In the genomic region with DNA sequence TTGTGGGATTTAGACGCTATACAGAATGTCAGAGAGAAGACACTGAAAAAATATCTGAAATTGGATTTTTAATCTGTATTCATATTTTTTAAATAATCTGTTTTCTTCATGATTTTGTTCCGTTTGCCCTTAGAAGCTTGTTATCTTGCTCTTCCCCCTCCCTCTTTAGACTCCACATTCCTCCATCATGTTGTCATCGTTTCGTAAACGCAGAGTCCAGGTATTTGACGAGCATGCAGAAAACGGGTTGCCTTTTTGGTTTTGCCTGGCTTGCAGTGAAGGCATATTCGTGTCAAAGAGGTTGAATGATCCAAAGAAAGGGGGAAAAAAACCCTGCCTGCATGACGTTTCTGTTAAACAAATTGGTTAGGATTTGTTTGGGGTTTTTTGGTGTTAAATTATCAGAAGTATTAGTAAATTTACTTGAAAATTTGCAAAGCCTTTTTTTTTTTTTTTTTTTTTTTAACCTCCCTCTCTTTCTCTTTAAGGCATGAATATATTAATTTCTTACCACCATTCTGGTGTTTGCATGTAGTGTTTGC, we compare ENCODE assay signal across 2 cellular contexts.
TF ChIP-seq lines count a peak whose summit lies in the region.

No MANE protein-coding gene starts in this region.

TF ChIP-seq in A549, 52 proteins besides CTCF, POLR2A, EP300 and RAD21:
- TF ChIP-seq SMC3 (IDR thresholded peaks at IDR 0.05), result no peak
- peak; percentile 29; the same call in 1 of the 2 replicates for TF ChIP-seq FOSL2 (IDR thresholded peaks at IDR 0.05)
- 0 out of 2 replicates have a peak, but pooled peaks have one; percentile 32 for TF ChIP-seq FOSL2 (CRISPR knock-in tag; IDR thresholded peaks at IDR 0.05)
- TF ChIP-seq CHD4 (IDR thresholded peaks at IDR 0.05; ENCODE audit: borderline replicate concordance), result no peak
- TF ChIP-seq ZNF302 (CRISPR knock-in tag; IDR thresholded peaks at IDR 0.05), result no peak
- no peak for TF ChIP-seq TP53 (CRISPR knock-in tag; IDR thresholded peaks at IDR 0.05)
- TF ChIP-seq CEBPB (IDR thresholded peaks at IDR 0.05), result peak in 1 of 2 experiments; percentile 68; a peak in 2 of 4 replicates
- TF ChIP-seq CBX2 (IDR thresholded peaks at IDR 0.05; ENCODE audit: borderline replicate concordance, low read depth), result no peak
- TF ChIP-seq HDAC2 (IDR thresholded peaks at IDR 0.05), result no peak
- no peak for TF ChIP-seq CHD2 (IDR thresholded peaks at IDR 0.05; ENCODE audit: low read length, partially characterized antibody)
- TF ChIP-seq GATA3 (IDR thresholded peaks at IDR 0.05; ENCODE audit: borderline replicate concordance), result 0 out of 2 replicates have a peak, but pooled peaks have one; percentile 20
- peak; percentile 77 for TF ChIP-seq MAFK (IDR thresholded peaks at IDR 0.05; ENCODE audit: partially characterized antibody)
- TF ChIP-seq FOXS1 (CRISPR knock-in tag; IDR thresholded peaks at IDR 0.05), result no peak

TF ChIP-seq in HepG2, 621 proteins besides CTCF, POLR2A, EP300 and RAD21 (continues in another document):
- no peak for TF ChIP-seq PAF1 (CRISPR knock-in tag; IDR thresholded peaks at IDR 0.05)
- TF ChIP-seq LCORL (IDR thresholded peaks at IDR 0.05), result 0 out of 2 replicates have a peak, but pooled peaks have one; percentile 32
- peak; percentile 41; the same call in 1 of the 2 replicates for TF ChIP-seq LCORL (CRISPR knock-in tag; IDR thresholded peaks at IDR 0.05)
- TF ChIP-seq SALL1 (CRISPR knock-in tag; IDR thresholded peaks at IDR 0.05), result no peak
- TF ChIP-seq SCMH1 (CRISPR knock-in tag; IDR thresholded peaks at IDR 0.05; ENCODE audit: borderline replicate concordance), result no peak
- TF ChIP-seq POLR2AphosphoS2 (IDR thresholded peaks at IDR 0.05; ENCODE audit: low read depth, low read length), result no peak
- TF ChIP-seq, protein P1, sequence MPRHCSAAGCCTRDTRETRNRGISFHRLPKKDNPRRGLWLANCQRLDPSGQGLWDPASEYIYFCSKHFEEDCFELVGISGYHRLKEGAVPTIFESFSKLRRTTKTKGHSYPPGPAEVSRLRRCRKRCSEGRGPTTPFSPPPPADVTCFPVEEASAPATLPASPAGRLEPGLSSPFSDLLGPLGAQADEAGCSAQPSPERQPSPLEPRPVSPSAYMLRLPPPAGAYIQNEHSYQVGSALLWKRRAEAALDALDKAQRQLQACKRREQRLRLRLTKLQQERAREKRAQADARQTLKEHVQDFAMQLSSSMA (CRISPR knock-in tag; IDR thresholded peaks at IDR 0.05), result no peak
- TF ChIP-seq AGO1 (IDR thresholded peaks at IDR 0.05; ENCODE audit: low read depth, low read length, poor library complexity, severe bottlenecking), result no peak
- no peak for TF ChIP-seq ZFP37 (CRISPR knock-in tag; IDR thresholded peaks at IDR 0.05; ENCODE audit: borderline replicate concordance)
- TF ChIP-seq ZSCAN22 (CRISPR knock-in tag; IDR thresholded peaks at IDR 0.05), result no peak
- TF ChIP-seq, protein P2, sequence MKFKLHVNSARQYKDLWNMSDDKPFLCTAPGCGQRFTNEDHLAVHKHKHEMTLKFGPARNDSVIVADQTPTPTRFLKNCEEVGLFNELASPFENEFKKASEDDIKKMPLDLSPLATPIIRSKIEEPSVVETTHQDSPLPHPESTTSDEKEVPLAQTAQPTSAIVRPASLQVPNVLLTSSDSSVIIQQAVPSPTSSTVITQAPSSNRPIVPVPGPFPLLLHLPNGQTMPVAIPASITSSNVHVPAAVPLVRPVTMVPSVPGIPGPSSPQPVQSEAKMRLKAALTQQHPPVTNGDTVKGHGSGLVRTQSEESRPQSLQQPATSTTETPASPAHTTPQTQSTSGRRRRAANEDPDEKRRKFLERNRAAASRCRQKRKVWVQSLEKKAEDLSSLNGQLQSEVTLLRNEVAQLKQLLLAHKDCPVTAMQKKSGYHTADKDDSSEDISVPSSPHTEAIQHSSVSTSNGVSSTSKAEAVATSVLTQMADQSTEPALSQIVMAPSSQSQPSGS (CRISPR knock-in tag; IDR thresholded peaks at IDR 0.05), result peak; percentile 97
- no peak for TF ChIP-seq SIX4 (CRISPR knock-in tag; IDR thresholded peaks at IDR 0.05)
- peak; percentile 71 for TF ChIP-seq ATF7 (IDR thresholded peaks at IDR 0.05)
- peak; percentile 89; the same call in 1 of the 2 replicates for TF ChIP-seq ATF7 (CRISPR knock-in tag; IDR thresholded peaks at IDR 0.05)
- TF ChIP-seq, protein P3, sequence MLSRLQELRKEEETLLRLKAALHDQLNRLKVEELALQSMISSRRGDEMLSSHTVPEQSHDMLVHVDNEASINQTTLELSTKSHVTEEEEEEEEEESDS (CRISPR knock-in tag; IDR thresholded peaks at IDR 0.05; ENCODE audit: borderline replicate concordance), result no peak
- TF ChIP-seq MTA3 (CRISPR knock-in tag; IDR thresholded peaks at IDR 0.05), result no peak
- TF ChIP-seq PAWR (CRISPR knock-in tag; IDR thresholded peaks at IDR 0.05; ENCODE audit: borderline replicate concordance), result no peak
- no peak for TF ChIP-seq KDM5A (IDR thresholded peaks at IDR 0.05; ENCODE audit: borderline replicate concordance, low read length)
- TF ChIP-seq ZEB1 (IDR thresholded peaks at IDR 0.05; ENCODE audit: insufficient replicate concordance, low read depth), result peak; percentile 37
- TF ChIP-seq, protein P4, sequence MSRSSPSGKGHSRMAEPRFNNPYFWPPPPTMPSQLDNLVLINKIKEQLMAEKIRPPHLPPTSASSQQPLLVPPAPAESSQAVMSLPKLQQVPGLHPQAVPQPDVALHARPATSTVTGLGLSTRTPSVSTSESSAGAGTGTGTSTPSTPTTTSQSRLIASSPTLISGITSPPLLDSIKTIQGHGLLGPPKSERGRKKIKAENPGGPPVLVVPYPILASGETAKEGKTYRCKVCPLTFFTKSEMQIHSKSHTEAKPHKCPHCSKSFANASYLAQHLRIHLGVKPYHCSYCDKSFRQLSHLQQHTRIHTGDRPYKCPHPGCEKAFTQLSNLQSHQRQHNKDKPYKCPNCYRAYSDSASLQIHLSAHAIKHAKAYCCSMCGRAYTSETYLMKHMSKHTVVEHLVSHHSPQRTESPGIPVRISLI (CRISPR knock-in tag; IDR thresholded peaks at IDR 0.05; ENCODE audit: borderline replicate concordance), result no peak
- TF ChIP-seq MBNL3 (CRISPR knock-in tag; conservative IDR thresholded peaks at IDR 0.05), result no peak
- TF ChIP-seq, protein P5, sequence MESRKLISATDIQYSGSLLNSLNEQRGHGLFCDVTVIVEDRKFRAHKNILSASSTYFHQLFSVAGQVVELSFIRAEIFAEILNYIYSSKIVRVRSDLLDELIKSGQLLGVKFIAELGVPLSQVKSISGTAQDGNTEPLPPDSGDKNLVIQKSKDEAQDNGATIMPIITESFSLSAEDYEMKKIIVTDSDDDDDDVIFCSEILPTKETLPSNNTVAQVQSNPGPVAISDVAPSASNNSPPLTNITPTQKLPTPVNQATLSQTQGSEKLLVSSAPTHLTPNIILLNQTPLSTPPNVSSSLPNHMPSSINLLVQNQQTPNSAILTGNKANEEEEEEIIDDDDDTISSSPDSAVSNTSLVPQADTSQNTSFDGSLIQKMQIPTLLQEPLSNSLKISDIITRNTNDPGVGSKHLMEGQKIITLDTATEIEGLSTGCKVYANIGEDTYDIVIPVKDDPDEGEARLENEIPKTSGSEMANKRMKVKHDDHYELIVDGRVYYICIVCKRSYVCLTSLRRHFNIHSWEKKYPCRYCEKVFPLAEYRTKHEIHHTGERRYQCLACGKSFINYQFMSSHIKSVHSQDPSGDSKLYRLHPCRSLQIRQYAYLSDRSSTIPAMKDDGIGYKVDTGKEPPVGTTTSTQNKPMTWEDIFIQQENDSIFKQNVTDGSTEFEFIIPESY (CRISPR knock-in tag; IDR thresholded peaks at IDR 0.05), result no peak
- no peak for TF ChIP-seq ZNF530 (CRISPR knock-in tag; IDR thresholded peaks at IDR 0.05; ENCODE audit: low read depth)
- TF ChIP-seq, protein P6, sequence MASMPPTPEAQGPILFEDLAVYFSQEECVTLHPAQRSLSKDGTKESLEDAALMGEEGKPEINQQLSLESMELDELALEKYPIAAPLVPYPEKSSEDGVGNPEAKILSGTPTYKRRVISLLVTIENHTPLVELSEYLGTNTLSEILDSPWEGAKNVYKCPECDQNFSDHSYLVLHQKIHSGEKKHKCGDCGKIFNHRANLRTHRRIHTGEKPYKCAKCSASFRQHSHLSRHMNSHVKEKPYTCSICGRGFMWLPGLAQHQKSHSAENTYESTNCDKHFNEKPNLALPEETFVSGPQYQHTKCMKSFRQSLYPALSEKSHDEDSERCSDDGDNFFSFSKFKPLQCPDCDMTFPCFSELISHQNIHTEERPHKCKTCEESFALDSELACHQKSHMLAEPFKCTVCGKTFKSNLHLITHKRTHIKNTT (CRISPR knock-in tag; IDR thresholded peaks at IDR 0.05), result no peak
- TF ChIP-seq, protein P7, sequence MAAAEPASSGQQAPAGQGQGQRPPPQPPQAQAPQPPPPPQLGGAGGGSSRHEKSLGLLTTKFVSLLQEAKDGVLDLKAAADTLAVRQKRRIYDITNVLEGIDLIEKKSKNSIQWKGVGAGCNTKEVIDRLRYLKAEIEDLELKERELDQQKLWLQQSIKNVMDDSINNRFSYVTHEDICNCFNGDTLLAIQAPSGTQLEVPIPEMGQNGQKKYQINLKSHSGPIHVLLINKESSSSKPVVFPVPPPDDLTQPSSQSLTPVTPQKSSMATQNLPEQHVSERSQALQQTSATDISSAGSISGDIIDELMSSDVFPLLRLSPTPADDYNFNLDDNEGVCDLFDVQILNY (CRISPR knock-in tag; conservative IDR thresholded peaks at IDR 0.05), result no peak
- TF ChIP-seq ZSCAN12 (CRISPR knock-in tag; IDR thresholded peaks at IDR 0.05), result no peak
- TF ChIP-seq, protein P8, sequence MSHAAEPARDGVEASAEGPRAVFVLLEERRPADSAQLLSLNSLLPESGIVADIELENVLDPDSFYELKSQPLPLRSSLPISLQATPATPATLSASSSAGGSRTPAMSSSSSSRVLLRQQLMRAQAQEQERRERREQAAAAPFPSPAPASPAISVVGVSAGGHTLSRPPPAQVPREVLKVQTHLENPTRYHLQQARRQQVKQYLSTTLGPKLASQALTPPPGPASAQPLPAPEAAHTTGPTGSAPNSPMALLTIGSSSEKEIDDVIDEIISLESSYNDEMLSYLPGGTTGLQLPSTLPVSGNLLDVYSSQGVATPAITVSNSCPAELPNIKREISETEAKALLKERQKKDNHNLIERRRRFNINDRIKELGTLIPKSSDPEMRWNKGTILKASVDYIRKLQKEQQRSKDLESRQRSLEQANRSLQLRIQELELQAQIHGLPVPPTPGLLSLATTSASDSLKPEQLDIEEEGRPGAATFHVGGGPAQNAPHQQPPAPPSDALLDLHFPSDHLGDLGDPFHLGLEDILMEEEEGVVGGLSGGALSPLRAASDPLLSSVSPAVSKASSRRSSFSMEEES (CRISPR knock-in tag; IDR thresholded peaks at IDR 0.05), result no peak
- no peak for TF ChIP-seq ZC3H4 (CRISPR knock-in tag; IDR thresholded peaks at IDR 0.05; ENCODE audit: borderline replicate concordance)
- TF ChIP-seq, protein P9, sequence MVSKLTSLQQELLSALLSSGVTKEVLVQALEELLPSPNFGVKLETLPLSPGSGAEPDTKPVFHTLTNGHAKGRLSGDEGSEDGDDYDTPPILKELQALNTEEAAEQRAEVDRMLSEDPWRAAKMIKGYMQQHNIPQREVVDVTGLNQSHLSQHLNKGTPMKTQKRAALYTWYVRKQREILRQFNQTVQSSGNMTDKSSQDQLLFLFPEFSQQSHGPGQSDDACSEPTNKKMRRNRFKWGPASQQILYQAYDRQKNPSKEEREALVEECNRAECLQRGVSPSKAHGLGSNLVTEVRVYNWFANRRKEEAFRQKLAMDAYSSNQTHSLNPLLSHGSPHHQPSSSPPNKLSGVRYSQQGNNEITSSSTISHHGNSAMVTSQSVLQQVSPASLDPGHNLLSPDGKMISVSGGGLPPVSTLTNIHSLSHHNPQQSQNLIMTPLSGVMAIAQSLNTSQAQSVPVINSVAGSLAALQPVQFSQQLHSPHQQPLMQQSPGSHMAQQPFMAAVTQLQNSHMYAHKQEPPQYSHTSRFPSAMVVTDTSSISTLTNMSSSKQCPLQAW (CRISPR knock-in tag; IDR thresholded peaks at IDR 0.05), result no peak
- TF ChIP-seq ZNF773 (CRISPR knock-in tag; IDR thresholded peaks at IDR 0.05; ENCODE audit: borderline replicate concordance), result no peak
- TF ChIP-seq TAF15 (IDR thresholded peaks at IDR 0.05; ENCODE audit: low read depth, low read length, poor library complexity, severe bottlenecking), result no peak
- no peak for TF ChIP-seq POLR2AphosphoS5 (IDR thresholded peaks at IDR 0.05; ENCODE audit: low read depth, low read length)
- TF ChIP-seq ZNF546 (CRISPR knock-in tag; conservative IDR thresholded peaks at IDR 0.05), result no peak
- TF ChIP-seq PHF20 (CRISPR knock-in tag; IDR thresholded peaks at IDR 0.05), result no peak
- TF ChIP-seq, protein P10, sequence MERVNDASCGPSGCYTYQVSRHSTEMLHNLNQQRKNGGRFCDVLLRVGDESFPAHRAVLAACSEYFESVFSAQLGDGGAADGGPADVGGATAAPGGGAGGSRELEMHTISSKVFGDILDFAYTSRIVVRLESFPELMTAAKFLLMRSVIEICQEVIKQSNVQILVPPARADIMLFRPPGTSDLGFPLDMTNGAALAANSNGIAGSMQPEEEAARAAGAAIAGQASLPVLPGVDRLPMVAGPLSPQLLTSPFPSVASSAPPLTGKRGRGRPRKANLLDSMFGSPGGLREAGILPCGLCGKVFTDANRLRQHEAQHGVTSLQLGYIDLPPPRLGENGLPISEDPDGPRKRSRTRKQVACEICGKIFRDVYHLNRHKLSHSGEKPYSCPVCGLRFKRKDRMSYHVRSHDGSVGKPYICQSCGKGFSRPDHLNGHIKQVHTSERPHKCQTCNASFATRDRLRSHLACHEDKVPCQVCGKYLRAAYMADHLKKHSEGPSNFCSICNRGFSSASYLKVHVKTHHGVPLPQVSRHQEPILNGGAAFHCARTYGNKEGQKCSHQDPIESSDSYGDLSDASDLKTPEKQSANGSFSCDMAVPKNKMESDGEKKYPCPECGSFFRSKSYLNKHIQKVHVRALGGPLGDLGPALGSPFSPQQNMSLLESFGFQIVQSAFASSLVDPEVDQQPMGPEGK (CRISPR knock-in tag; IDR thresholded peaks at IDR 0.05), result peak; percentile 67; the same call in 1 of the 2 replicates
- no peak for TF ChIP-seq FOXP1 (IDR thresholded peaks at IDR 0.05)
- peak; percentile 41; the same call in 1 of the 2 replicates for TF ChIP-seq FOXP1 (CRISPR knock-in tag; IDR thresholded peaks at IDR 0.05)
- no peak for TF ChIP-seq NR2F2 (IDR thresholded peaks at IDR 0.05; ENCODE audit: borderline replicate concordance, low read depth)
- TF ChIP-seq RNF2 (conservative IDR thresholded peaks at IDR 0.05; ENCODE audit: low read depth), result no peak
- TF ChIP-seq CBX5 (CRISPR knock-in tag; IDR thresholded peaks at IDR 0.05; ENCODE audit: borderline replicate concordance), result no peak
- no peak for TF ChIP-seq ZNF160 (CRISPR knock-in tag; IDR thresholded peaks at IDR 0.05)
- no peak for TF ChIP-seq ZNF780A (CRISPR knock-in tag; IDR thresholded peaks at IDR 0.05)
- TF ChIP-seq, protein P11, sequence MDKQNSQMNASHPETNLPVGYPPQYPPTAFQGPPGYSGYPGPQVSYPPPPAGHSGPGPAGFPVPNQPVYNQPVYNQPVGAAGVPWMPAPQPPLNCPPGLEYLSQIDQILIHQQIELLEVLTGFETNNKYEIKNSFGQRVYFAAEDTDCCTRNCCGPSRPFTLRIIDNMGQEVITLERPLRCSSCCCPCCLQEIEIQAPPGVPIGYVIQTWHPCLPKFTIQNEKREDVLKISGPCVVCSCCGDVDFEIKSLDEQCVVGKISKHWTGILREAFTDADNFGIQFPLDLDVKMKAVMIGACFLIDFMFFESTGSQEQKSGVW (CRISPR knock-in tag; IDR thresholded peaks at IDR 0.05; ENCODE audit: borderline replicate concordance), result no peak
